In genomic region chr5:14900661-14901461, GRCh38 we compare ENCODE assay signal across 10 cellular contexts. TPM values are rescaled to one million over a fixed set of nuclear protein-coding genes. Genes with fewer than 3 reads are reported as not detected.
A peak's percentile ranks its signal among the peaks of the same experiment; 100 is the strongest.
DNase-seq lines count a peak whose midpoint lies in the region; ATAC-seq and TF ChIP-seq lines count a peak whose summit lies in the region.
"Had no signal": no experiment of that assay in that cellular context is flagged by ENCODE, and none has a peak within 500 bp of the region (broad histone marks: within the 10 kb centered on the region; RNA-seq: fewer than 3 reads in every experiment).

No MANE protein-coding gene starts in this region.

- WGBS in hepatocyte (ENCODE audit: low lambda C conversion rate, missing lambda C conversion rate) = 43% methylated on average over 9 of the region's 9 CpGs

- H3K4me2 ChIP-seq in hepatocyte = peak overlapping the region; percentile 20

- H3K9me3 ChIP-seq in hepatocyte (ENCODE audit: low read depth) (no peaks in the 10 kb centered on the region), T-helper 17 cell (ENCODE audit: control insufficient read depth, low read length, poor library complexity, severe bottlenecking) (no peaks in the 10 kb centered on the region)
- H3K9me3 ChIP-seq: MG63 had no signal

- no peak overlapping the region for H3K27ac Mint-ChIP-seq in T-helper 17 cell

- no peaks in the 10 kb centered on the region for H3K36me3 ChIP-seq in hepatocyte (replicated peaks; ENCODE audit: insufficient read depth, low read depth)
- H3K36me3 ChIP-seq: MG63 had no signal

- ATAC-seq in GM21515 (IDR thresholded peaks at IDR 0.05; ENCODE audit: unreplicated experiment) (no peak), T-helper 17 cell (no peak)

- H3K27me3 Mint-ChIP-seq in T-helper 17 cell = peaks cover 9% of the 10 kb centered on the region

- H3K4me1 ChIP-seq in hepatocyte (ENCODE audit: insufficient read depth) = peaks cover 7% of the 10 kb centered on the region

- H4K20me1 ChIP-seq in hepatocyte (ENCODE audit: insufficient read depth, poor library complexity, severe bottlenecking) = no peaks in the 10 kb centered on the region

- peaks cover 2% of the 10 kb centered on the region for H3K36me3 Mint-ChIP-seq in T-helper 17 cell (ENCODE audit: low read depth)

- no peak overlapping the region for H2AFZ ChIP-seq in hepatocyte

- DNase-seq in GM04503 (ENCODE audit: low read depth) = peak; percentile 45
- DNase-seq in cardiac fibroblast (ENCODE audit: low read depth in 2 of 2) = peak; percentile 52 to 82
- DNase-seq in hepatocyte (ENCODE audit: low spot score) = no peak
- no peak for DNase-seq in NCI-H1436 (lab: John Stamatoyannopoulos, UW)
- no peak for DNase-seq in T-helper 17 cell
- DNase-seq in activated CD8-positive, alpha-beta memory T cell treated with anti-CD3 and anti-CD28 coated beads for 24 hours = no peak
- DNase-seq: activated T-cell treated with anti-CD3 and anti-CD28 coated beads, Interleukin-2, amount 50 U/mL, for 48 hours; MG63 had no signal

- no peaks in the 10 kb centered on the region for H3K9me2 ChIP-seq in hepatocyte (replicated peaks; ENCODE audit: insufficient read depth)

- TF ChIP-seq CTCF in cardiac fibroblast (IDR thresholded peaks at IDR 0.05; ENCODE audit: low read depth, low read length) = no peak
- no peak for TF ChIP-seq CTCF in hepatocyte (IDR thresholded peaks at IDR 0.05; ENCODE audit: poor library complexity)

- no peaks in the 10 kb centered on the region for H3K4me1 Mint-ChIP-seq in T-helper 17 cell

- H3K79me2 ChIP-seq in hepatocyte = no peaks in the 10 kb centered on the region

- H3K27ac ChIP-seq in hepatocyte = peak overlapping the region; percentile 68
- H3K27ac ChIP-seq in skin epidermis = peak overlapping the region in 18 of 21 experiments; percentile 7 to 73 (median 32)

- no peak overlapping the region for H3K4me3 Mint-ChIP-seq in T-helper 17 cell

- no peaks in the 10 kb centered on the region for H3K27me3 ChIP-seq in hepatocyte

- no peak overlapping the region for H3K4me3 ChIP-seq in cardiac fibroblast (replicated peaks in 1 of 2; ENCODE audit: low read depth in 2 of 2, low read length in 2 of 2)
- no peak overlapping the region for H3K4me3 ChIP-seq in hepatocyte
- H3K4me3 ChIP-seq in skin epidermis = no peak overlapping the region
- H3K4me3 ChIP-seq: MG63 had no signal

RNA-seq across cellular contexts. Expression of gene ANKH, which starts 29.3 kb away (rescaled TPM):
- total RNA-seq in hepatocyte = 23.6 and 29.9 TPM in 2 replicates
- 27.6 and 28.9 TPM in 2 replicates for polyA plus RNA-seq in hepatocyte
- 100 to 1,000 TPM in 1 of 2 donors, 10 to 100 TPM in 1; 86.8 to 109 TPM for total RNA-seq in T-helper 17 cell

Comparison
In these comparisons a context has a peak if more than half of its experiments do, and no peak if none do; other contexts are left out.
1. DNase-seq: peak in GM04503 (single experiment) and cardiac fibroblast (2 of 2); none in hepatocyte (single experiment), NCI-H1436 (single experiment), T-helper 17 cell (0 of 3) and activated CD8-positive, alpha-beta memory T cell treated with anti-CD3 and anti-CD28 coated beads for 24 hours (single experiment).